In genomic region chr12:461425-461824, GRCh38 we compare ENCODE assay signal across 1 cellular context.
TF ChIP-seq lines count a peak whose summit lies in the region.

No MANE protein-coding gene starts in this region.

TF ChIP-seq in WTC11, 78 proteins besides CTCF, POLR2A, EP300 and RAD21 (continued from another document):
- TF ChIP-seq HMGXB4 (CRISPR knock-in tag; IDR thresholded peaks at IDR 0.05), result no peak
- no peak for TF ChIP-seq RELA (CRISPR knock-in tag; IDR thresholded peaks at IDR 0.05; ENCODE audit: borderline replicate concordance)
- TF ChIP-seq, protein P1, sequence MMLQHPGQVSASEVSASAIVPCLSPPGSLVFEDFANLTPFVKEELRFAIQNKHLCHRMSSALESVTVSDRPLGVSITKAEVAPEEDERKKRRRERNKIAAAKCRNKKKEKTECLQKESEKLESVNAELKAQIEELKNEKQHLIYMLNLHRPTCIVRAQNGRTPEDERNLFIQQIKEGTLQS (CRISPR knock-in tag; conservative IDR thresholded peaks at IDR 0.05), result no peak
- TF ChIP-seq, protein P2, sequence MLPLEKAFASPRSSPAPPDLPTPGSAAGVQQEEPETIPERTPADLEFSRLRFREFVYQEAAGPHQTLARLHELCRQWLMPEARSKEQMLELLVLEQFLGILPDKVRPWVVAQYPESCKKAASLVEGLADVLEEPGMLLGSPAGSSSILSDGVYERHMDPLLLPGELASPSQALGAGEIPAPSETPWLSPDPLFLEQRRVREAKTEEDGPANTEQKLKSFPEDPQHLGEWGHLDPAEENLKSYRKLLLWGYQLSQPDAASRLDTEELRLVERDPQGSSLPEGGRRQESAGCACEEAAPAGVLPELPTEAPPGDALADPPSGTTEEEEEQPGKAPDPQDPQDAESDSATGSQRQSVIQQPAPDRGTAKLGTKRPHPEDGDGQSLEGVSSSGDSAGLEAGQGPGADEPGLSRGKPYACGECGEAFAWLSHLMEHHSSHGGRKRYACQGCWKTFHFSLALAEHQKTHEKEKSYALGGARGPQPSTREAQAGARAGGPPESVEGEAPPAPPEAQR (CRISPR knock-in tag; IDR thresholded peaks at IDR 0.05), result no peak
TF ChIP-seq in WTC11: peak in this region for 0.
